Comparison of ENCODE assay signal across 8 cellular contexts in the genomic region with DNA sequence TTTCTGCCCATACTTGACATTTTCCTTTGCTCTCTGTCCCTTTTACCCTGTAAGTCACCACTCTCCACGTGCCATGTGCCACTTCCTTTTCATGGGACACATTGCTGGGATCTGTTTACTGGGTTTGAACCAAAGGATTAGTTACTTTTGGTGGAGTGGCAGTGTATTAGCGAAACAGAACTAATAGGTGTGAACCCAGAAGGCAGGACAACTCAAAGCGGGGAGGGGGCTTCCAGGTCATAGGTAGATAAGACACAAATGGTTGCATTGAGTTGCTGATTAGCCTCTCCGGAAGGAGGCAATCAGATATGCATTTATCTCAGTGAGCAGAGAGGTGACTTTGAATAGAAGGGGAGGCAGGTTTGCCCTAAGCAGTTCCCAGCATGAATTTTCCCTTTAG. TPM values are rescaled to one million over a fixed set of nuclear protein-coding genes. Genes with fewer than 3 reads are reported as not detected.
DNase-seq lines count a peak whose midpoint lies in the region; ATAC-seq lines count a peak whose summit lies in the region.

No MANE protein-coding gene starts in this region.

- CTCF ChIA-PET in activated CD4-positive, alpha-beta memory T cell treated with anti-CD3 and anti-CD28 coated beads, Interleukin-2, amount 10 ng/mL, durations not matched to agents 7 days and 5 days (lab: Charles Lee), result no interaction called here

- peak overlapping the region; percentile 90 for H3K4me3 ChIP-seq in iPS-15b (ENCODE audit: low read depth, low read length)

- no peaks in the 10 kb centered on the region for H3K27me3 ChIP-seq in iPS-15b (ENCODE audit: control insufficient read depth, insufficient read depth, low read length)

- peaks cover 34% of the 10 kb centered on the region for H3K4me1 Mint-ChIP-seq in activated CD4-positive, alpha-beta memory T cell treated with anti-CD3 and anti-CD28 coated beads, Interleukin-2, amount 10 ng/mL, durations not matched to agents 7 days and 5 days
- peaks cover 33% of the 10 kb centered on the region for H3K4me1 Mint-ChIP-seq in stimulated activated naive CD8-positive, alpha-beta T cell treated with anti-CD3 and anti-CD28 coated beads, Interleukin-15, amount 100 ng/mL, for 72 hours

- H3K36me3 ChIP-seq in iPS-15b (ENCODE audit: control insufficient read depth, insufficient read depth, low read length), result peaks cover 19% of the 10 kb centered on the region

- peak overlapping the region; percentile 88 for H3K4me3 Mint-ChIP-seq in activated CD4-positive, alpha-beta memory T cell treated with anti-CD3 and anti-CD28 coated beads, Interleukin-2, amount 10 ng/mL, durations not matched to agents 7 days and 5 days
- peak overlapping the region; percentile 91 to 97 for H3K4me3 Mint-ChIP-seq in stimulated activated naive CD8-positive, alpha-beta T cell treated with anti-CD3 and anti-CD28 coated beads, Interleukin-15, amount 100 ng/mL, for 72 hours

- H3K9ac ChIP-seq in iPS-15b (ENCODE audit: low read depth, low read length), result peak overlapping the region; percentile 62

- POLR2A ChIA-PET in activated CD4-positive, alpha-beta memory T cell treated with anti-CD3 and anti-CD28 coated beads, Interleukin-2, amount 10 ng/mL, durations not matched to agents 7 days and 5 days (lab: Charles Lee), result interaction anchor here (1.4 kb wide), 1 partner anchor 13 kb away, joined by 4 read pairs; no protein-coding TSS in a partner anchor

- DNase-seq in DMS 273 (lab: John Stamatoyannopoulos, UW; ENCODE audit: unreplicated experiment) (peak; percentile 37), DMS 273 treated with DMSO at 0.1 percent for 48 hours (lab: John Stamatoyannopoulos, UW) (no peak), left colon (no peak), NCI-H1930 (lab: John Stamatoyannopoulos, UW) (no peak)
- DNase-seq in activated CD4-positive, alpha-beta memory T cell treated with anti-CD3 and anti-CD28 coated beads, Interleukin-2, amount 10 ng/mL, durations not matched to agents 7 days and 5 days, result no peak
- DNase-seq in stimulated activated naive CD8-positive, alpha-beta T cell treated with anti-CD3 and anti-CD28 coated beads, Interleukin-15, amount 100 ng/mL, for 72 hours, result no peak

- peaks cover 28% of the 10 kb centered on the region for H3K4me1 ChIP-seq in iPS-15b (ENCODE audit: control insufficient read depth, insufficient read depth, low read length)

- no peak overlapping the region for H3K27ac Mint-ChIP-seq in activated CD4-positive, alpha-beta memory T cell treated with anti-CD3 and anti-CD28 coated beads, Interleukin-2, amount 10 ng/mL, durations not matched to agents 7 days and 5 days
- H3K27ac Mint-ChIP-seq in stimulated activated naive CD8-positive, alpha-beta T cell treated with anti-CD3 and anti-CD28 coated beads, Interleukin-15, amount 100 ng/mL, for 72 hours, result peak overlapping the region in 1 of 2 donors; percentile 99

- H3K36me3 Mint-ChIP-seq in activated CD4-positive, alpha-beta memory T cell treated with anti-CD3 and anti-CD28 coated beads, Interleukin-2, amount 10 ng/mL, durations not matched to agents 7 days and 5 days (ENCODE audit: low read depth), result peaks cover 16% of the 10 kb centered on the region

- H3K9me3 Mint-ChIP-seq in activated CD4-positive, alpha-beta memory T cell treated with anti-CD3 and anti-CD28 coated beads, Interleukin-2, amount 10 ng/mL, durations not matched to agents 7 days and 5 days, result no peaks in the 10 kb centered on the region
- H3K9me3 Mint-ChIP-seq in stimulated activated naive CD8-positive, alpha-beta T cell treated with anti-CD3 and anti-CD28 coated beads, Interleukin-15, amount 100 ng/mL, for 72 hours, result no peaks in the 10 kb centered on the region

- peaks cover 5% of the 10 kb centered on the region for H3K9me3 ChIP-seq in iPS-15b (ENCODE audit: control insufficient read depth, insufficient read depth, low read length)

- no peak for ATAC-seq in stimulated activated naive CD8-positive, alpha-beta T cell treated with anti-CD3 and anti-CD28 coated beads, Interleukin-15, amount 100 ng/mL, for 72 hours
- no peak for ATAC-seq in left colon
- ATAC-seq in HG03095 (IDR thresholded peaks at IDR 0.05; ENCODE audit: unreplicated experiment), result no peak

- intact Hi-C loops in left colon (cut with DNase I, micrococcal nuclease), result no loop called here

- peaks cover 7% of the 10 kb centered on the region for H3K27me3 Mint-ChIP-seq in activated CD4-positive, alpha-beta memory T cell treated with anti-CD3 and anti-CD28 coated beads, Interleukin-2, amount 10 ng/mL, durations not matched to agents 7 days and 5 days
- peaks cover under 1% of the 10 kb centered on the region for H3K27me3 Mint-ChIP-seq in stimulated activated naive CD8-positive, alpha-beta T cell treated with anti-CD3 and anti-CD28 coated beads, Interleukin-15, amount 100 ng/mL, for 72 hours

RNA-seq across cellular contexts. Expression of gene ZNF202, which starts 0.9 kb away (rescaled TPM):
- total RNA-seq in activated CD4-positive, alpha-beta memory T cell treated with anti-CD3 and anti-CD28 coated beads, Interleukin-2, amount 10 ng/mL, durations not matched to agents 7 days and 5 days, result 1 to 10 TPM; 9.2 to 9.9 TPM
- 1 to 10 TPM; 7.5 to 7.7 TPM for total RNA-seq in left colon

RNA-seq across cellular contexts. Expression of gene OR6X1, which starts 12.0 kb away (rescaled TPM):
- total RNA-seq in activated CD4-positive, alpha-beta memory T cell treated with anti-CD3 and anti-CD28 coated beads, Interleukin-2, amount 10 ng/mL, durations not matched to agents 7 days and 5 days, result not detected
- not detected for total RNA-seq in left colon
